Comparison of ENCODE assay signal across 11 cellular contexts in the genomic region with DNA sequence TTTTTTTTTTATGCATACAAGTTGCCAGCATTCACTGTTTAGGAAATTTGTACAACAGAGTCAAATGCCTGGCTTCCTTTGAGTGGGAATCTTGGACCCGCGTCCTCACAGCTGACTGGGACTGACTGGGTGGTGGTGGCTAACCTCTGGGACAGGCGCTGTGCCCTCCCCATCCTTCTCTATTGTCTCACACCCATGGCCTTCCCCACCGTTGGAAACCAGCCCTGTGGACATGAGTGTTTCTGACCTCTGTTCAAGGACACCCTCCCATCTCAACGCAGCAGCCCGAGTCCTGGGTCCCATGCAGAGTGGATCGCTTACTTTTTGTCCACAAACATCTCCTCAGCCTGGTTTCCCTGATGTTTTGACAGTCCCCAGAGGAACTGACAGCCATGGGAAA.
DNase-seq lines count a peak whose midpoint lies in the region; ATAC-seq and TF ChIP-seq lines count a peak whose summit lies in the region.
"Had no signal": no experiment of that assay in that cellular context is flagged by ENCODE, and none has a peak within 500 bp of the region (broad histone marks: within the 10 kb centered on the region; RNA-seq: fewer than 3 reads in every experiment).

No MANE protein-coding gene starts in this region.

- H3K9me2 ChIP-seq in hepatocyte (replicated peaks; ENCODE audit: insufficient read depth), result no peaks in the 10 kb centered on the region

- peak overlapping the region; percentile 70 for H3K9ac ChIP-seq in endocrine pancreas (ENCODE audit: control insufficient read depth, insufficient read depth, low read length)
- no peak overlapping the region for H3K9ac ChIP-seq in trophoblast cell (ENCODE audit: low read length)

- peaks cover 30% of the 10 kb centered on the region for H3K79me1 ChIP-seq in trophoblast cell (ENCODE audit: low read length)

- no peaks in the 10 kb centered on the region for H3K36me3 ChIP-seq in endocrine pancreas (ENCODE audit: control insufficient read depth, insufficient read depth, low read length)
- no peaks in the 10 kb centered on the region for H3K36me3 ChIP-seq in hepatocyte (replicated peaks; ENCODE audit: insufficient read depth, low read depth)
- H3K36me3 ChIP-seq in trophoblast cell (ENCODE audit: control insufficient read depth in 1 of 2, insufficient read depth in 2 of 2, low read length in 2 of 2), result peaks cover 43% of the 10 kb centered on the region in 2 experiments
- peaks cover 4 to 43% (median 19%) of the 10 kb centered on the region in 4 donors for H3K36me3 ChIP-seq in upper lobe of left lung

- no peak overlapping the region for H2AK5ac ChIP-seq in trophoblast cell (ENCODE audit: low read length)

- no peak for TF ChIP-seq CTCF in hepatocyte (IDR thresholded peaks at IDR 0.05; ENCODE audit: poor library complexity)
- TF ChIP-seq CTCF in upper lobe of left lung (IDR thresholded peaks at IDR 0.05), result no peak

- POLR2A ChIA-PET in activated CD8-positive, alpha-beta T cell treated with anti-CD3 and anti-CD28 coated beads, Interleukin-2, amount 10 ng/mL, durations not matched to agents 7 days and 5 days (lab: Charles Lee), result no interaction called here

- TF ChIP-seq EP300 in upper lobe of left lung (IDR thresholded peaks at IDR 0.05), result no peak

- peaks cover 4% of the 10 kb centered on the region for H3K79me2 ChIP-seq in hepatocyte
- peaks cover 5% of the 10 kb centered on the region for H3K79me2 ChIP-seq in trophoblast cell (ENCODE audit: control insufficient read depth, insufficient read depth, low read length, poor library complexity)

- no peak overlapping the region for H2BK120ac ChIP-seq in trophoblast cell (ENCODE audit: insufficient read depth, low read length, poor library complexity)

- WGBS in hepatocyte (ENCODE audit: low lambda C conversion rate, missing lambda C conversion rate), result 78% methylated on average over 7 of the region's 7 CpGs
- no CpG with 5 or more reads among the region's 7 CpGs for WGBS in trophoblast cell (ENCODE audit: extremely low coverage, insufficient coverage, insufficient read length)
- 59 to 63% methylated on average over 7 of the region's 7 CpGs for WGBS in upper lobe of left lung, 2 donors

- H3K4me1 Mint-ChIP-seq in activated CD8-positive, alpha-beta T cell treated with anti-CD3 and anti-CD28 coated beads, Interleukin-2, amount 10 ng/mL, durations not matched to agents 7 days and 5 days (ENCODE audit: low read depth), result no peaks in the 10 kb centered on the region

- H3K36me3 Mint-ChIP-seq in activated CD8-positive, alpha-beta T cell treated with anti-CD3 and anti-CD28 coated beads, Interleukin-2, amount 10 ng/mL, durations not matched to agents 7 days and 5 days (ENCODE audit: low read depth), result no peaks in the 10 kb centered on the region

- H3K27ac Mint-ChIP-seq in activated CD8-positive, alpha-beta T cell treated with anti-CD3 and anti-CD28 coated beads, Interleukin-2, amount 10 ng/mL, durations not matched to agents 7 days and 5 days, result no peak overlapping the region

- H2AFZ ChIP-seq in hepatocyte (no peak overlapping the region), trophoblast cell (ENCODE audit: insufficient read depth, low read length, poor library complexity) (no peak overlapping the region)

- no peak overlapping the region for H4K8ac ChIP-seq in trophoblast cell (ENCODE audit: low read depth, low read length)

- H3K4me1 ChIP-seq in endocrine pancreas (ENCODE audit: control insufficient read depth, insufficient read depth, low read length) (peaks cover 3% of the 10 kb centered on the region), hepatocyte (ENCODE audit: insufficient read depth) (peaks cover 53% of the 10 kb centered on the region), trophoblast cell (ENCODE audit: control insufficient read depth in 1 of 2, insufficient read depth in 2 of 2, low read length in 2 of 2) (peaks cover 51 to 63% of the 10 kb centered on the region in 2 experiments), upper lobe of left lung (peaks cover 51 to 54% (median 52%) of the 10 kb centered on the region in 4 donors)

- DNase-seq in hepatocyte (ENCODE audit: low spot score) (no peak), trophoblast cell (no peak), upper lobe of left lung (no peak), NCI-H526 (lab: John Stamatoyannopoulos, UW) (no peak), NCI-H187 treated with DMSO at 0.1 percent for 48 hours (lab: John Stamatoyannopoulos, UW) (no peak)
- no peak for DNase-seq in activated CD8-positive, alpha-beta T cell treated with anti-CD3 and anti-CD28 coated beads, Interleukin-2, amount 10 ng/mL, durations not matched to agents 7 days and 5 days
- DNase-seq: activated CD4-positive, alpha-beta T cell treated with anti-CD3 and anti-CD28 coated beads, Interleukin-2, amount 50 U/mL, for 1 hour; mucosa of descending colon; NCI-H82 had no signal

- no peaks in the 10 kb centered on the region for H3K9me3 Mint-ChIP-seq in activated CD8-positive, alpha-beta T cell treated with anti-CD3 and anti-CD28 coated beads, Interleukin-2, amount 10 ng/mL, durations not matched to agents 7 days and 5 days (ENCODE audit: insufficient read depth)
- H3K9me3 Mint-ChIP-seq: dendritic cell treated with granulocyte-macrophage colony-stimulating factor and Interleukin-4, amounts not matched to agents 40 ng/mL and 50 ng/mL, for 4 days had no signal

- H3K4ac ChIP-seq in trophoblast cell (ENCODE audit: low read depth, low read length), result no peak overlapping the region

- peak overlapping the region; percentile 3 for H2BK12ac ChIP-seq in trophoblast cell (ENCODE audit: low read length)

- CTCF ChIA-PET in activated CD8-positive, alpha-beta T cell treated with anti-CD3 and anti-CD28 coated beads, Interleukin-2, amount 10 ng/mL, durations not matched to agents 7 days and 5 days (lab: Charles Lee), result no interaction called here

- no peak overlapping the region for H3K4me3 Mint-ChIP-seq in activated CD8-positive, alpha-beta T cell treated with anti-CD3 and anti-CD28 coated beads, Interleukin-2, amount 10 ng/mL, durations not matched to agents 7 days and 5 days
- H3K4me3 Mint-ChIP-seq: dendritic cell treated with granulocyte-macrophage colony-stimulating factor and Interleukin-4, amounts not matched to agents 40 ng/mL and 50 ng/mL, for 4 days had no signal

- H3K27me3 ChIP-seq in endocrine pancreas (ENCODE audit: control insufficient read depth, insufficient read depth, low read length) (no peaks in the 10 kb centered on the region), hepatocyte (no peaks in the 10 kb centered on the region), trophoblast cell (ENCODE audit: insufficient read depth, low read length) (no peaks in the 10 kb centered on the region), upper lobe of left lung (no peaks in the 10 kb centered on the region)

- H4K91ac ChIP-seq in trophoblast cell (ENCODE audit: low read depth, low read length), result peak overlapping the region; percentile 80

- H3K9me3 ChIP-seq in endocrine pancreas (ENCODE audit: control insufficient read depth, low read length), result no peaks in the 10 kb centered on the region
- no peaks in the 10 kb centered on the region for H3K9me3 ChIP-seq in hepatocyte (ENCODE audit: low read depth)
- H3K9me3 ChIP-seq in trophoblast cell (ENCODE audit: insufficient read depth, low read depth, low read length), result peaks cover 6% of the 10 kb centered on the region
- no peaks in the 10 kb centered on the region for H3K9me3 ChIP-seq in upper lobe of left lung
- H3K9me3 ChIP-seq: mucosa of descending colon had no signal

- H3K23ac ChIP-seq in trophoblast cell (ENCODE audit: low read length), result no peak overlapping the region

- peak overlapping the region; percentile 54 for H2BK5ac ChIP-seq in trophoblast cell (ENCODE audit: low read depth, low read length, poor library complexity)

- H3K14ac ChIP-seq in trophoblast cell (ENCODE audit: low read length), result peak overlapping the region; percentile 49

- ATAC-seq in upper lobe of left lung (ENCODE audit: low FRiP score in 2 of 2), result no peak
- ATAC-seq in activated CD8-positive, alpha-beta T cell treated with anti-CD3 and anti-CD28 coated beads, Interleukin-2, amount 10 ng/mL, durations not matched to agents 7 days and 5 days, result no peak

- no peak overlapping the region for H3K18ac ChIP-seq in trophoblast cell (ENCODE audit: low read length)

- no peaks in the 10 kb centered on the region for H3K27me3 Mint-ChIP-seq in activated CD8-positive, alpha-beta T cell treated with anti-CD3 and anti-CD28 coated beads, Interleukin-2, amount 10 ng/mL, durations not matched to agents 7 days and 5 days (ENCODE audit: low read depth)
- H3K27me3 Mint-ChIP-seq: dendritic cell treated with granulocyte-macrophage colony-stimulating factor and Interleukin-4, amounts not matched to agents 40 ng/mL and 50 ng/mL, for 4 days had no signal

- H3K27ac ChIP-seq in hepatocyte (peak overlapping the region; percentile 73), trophoblast cell (ENCODE audit: low read depth, low read length) (no peak overlapping the region), upper lobe of left lung (peak overlapping the region; percentile 73 to 82 (median 76))

- TF ChIP-seq POLR2A in upper lobe of left lung (IDR thresholded peaks at IDR 0.05), result no peak

- H4K12ac ChIP-seq in trophoblast cell (ENCODE audit: low read depth, low read length), result no peak overlapping the region

- peaks cover 10% of the 10 kb centered on the region for H4K20me1 ChIP-seq in hepatocyte (ENCODE audit: insufficient read depth, poor library complexity, severe bottlenecking)

- H3K4me3 ChIP-seq in endocrine pancreas (ENCODE audit: control insufficient read depth, insufficient read depth, low read length), result no peak overlapping the region
- H3K4me3 ChIP-seq in hepatocyte, result no peak overlapping the region
- H3K4me3 ChIP-seq in trophoblast cell (ENCODE audit: low read depth, low read length), result no peak overlapping the region
- no peak overlapping the region for H3K4me3 ChIP-seq in upper lobe of left lung
- H3K4me3 ChIP-seq: mucosa of descending colon had no signal

- H3K4me2 ChIP-seq in hepatocyte (no peak overlapping the region), trophoblast cell (ENCODE audit: low read length) (no peak overlapping the region)
